ENCODE assay signal across 21 cellular contexts in genomic region chr1:239706245-239706892, GRCh38.
"Had no signal": no experiment of that assay in that cellular context is flagged by ENCODE, and none has a peak within 500 bp of the region (broad histone marks: within the 10 kb centered on the region; RNA-seq: fewer than 3 reads in every experiment).

No MANE protein-coding gene starts in this region.

- DNase-seq: activated CD8-positive, alpha-beta memory T cell treated with anti-CD3 and anti-CD28 coated beads, Interleukin-2, amount 50 U/mL, for 48 hours; activated effector memory CD4-positive, alpha-beta T cell treated with Interleukin-2 at 50 U/mL for 16 hours; activated naive CD4-positive, alpha-beta T cell treated with anti-CD3 and anti-CD28 coated beads, Interleukin-2, amount 10 ng/mL, durations not matched to agents 7 days and 5 days; activated naive CD8-positive, alpha-beta T cell treated with anti-CD3 and anti-CD28 coated beads, Interleukin-2, amount 50 U/mL, for 24 hours; activated T-cell treated with anti-CD3 and anti-CD28 coated beads, Interleukin-2, amount 50 U/mL, for 72 hours; cerebellar nuclear complex; cortex of kidney; heart left ventricle; left ventricle myocardium inferior; midbrain; pancreas; small intestine; stimulated activated CD4-positive, alpha-beta T cell treated with anti-CD3 and anti-CD28 coated beads, Interleukin-2, amount 100 ng/mL, for 48 hours; stimulated activated CD8-positive, alpha-beta memory T cell treated with anti-CD3 and anti-CD28 coated beads, Interleukin-4, amount 100 ng/mL, for 48 hours; stimulated activated naive B cell treated with anti-CD40 and anti-IgM and Interleukin-4, amounts not matched to agents 10 μg/mL and 1 μg/mL and 100 μg/mL, for 72 hours; T-cell; transverse colon; WERI-Rb-1 had no signal

- ATAC-seq: activated naive CD8-positive, alpha-beta T cell treated with anti-CD3 and anti-CD28 coated beads, Interleukin-2, amount 50 U/mL, for 24 hours; activated T-cell treated with anti-CD3 and anti-CD28 coated beads, Interleukin-2, amount 50 U/mL, for 72 hours; heart left ventricle; pancreas; sciatic nerve; stimulated activated naive B cell treated with anti-CD40 and anti-IgM and Interleukin-4, amounts not matched to agents 10 μg/mL and 1 μg/mL and 100 μg/mL, for 72 hours; T-cell had no signal

- H3K36me3 ChIP-seq: heart left ventricle, left ventricle myocardium inferior, pancreas, transverse colon, vagina, WERI-Rb-1 had no signal

- H3K27me3 ChIP-seq: heart left ventricle, pancreas, transverse colon, vagina had no signal

- H3K27me3 Mint-ChIP-seq: activated naive CD4-positive, alpha-beta T cell treated with anti-CD3 and anti-CD28 coated beads, Interleukin-2, amount 10 ng/mL, durations not matched to agents 7 days and 5 days; activated naive CD8-positive, alpha-beta T cell treated with anti-CD3 and anti-CD28 coated beads, Interleukin-2, amount 50 U/mL, for 24 hours; stimulated activated naive B cell treated with anti-CD40 and anti-IgM and Interleukin-4, amounts not matched to agents 10 μg/mL and 1 μg/mL and 100 μg/mL, for 72 hours; T-cell had no signal

- H3K4me3 Mint-ChIP-seq: activated naive CD4-positive, alpha-beta T cell treated with anti-CD3 and anti-CD28 coated beads, Interleukin-2, amount 10 ng/mL, durations not matched to agents 7 days and 5 days; activated naive CD8-positive, alpha-beta T cell treated with anti-CD3 and anti-CD28 coated beads, Interleukin-2, amount 50 U/mL, for 24 hours; activated T-cell treated with anti-CD3 and anti-CD28 coated beads, Interleukin-2, amount 50 U/mL, for 72 hours; nephron; stimulated activated naive B cell treated with anti-CD40 and anti-IgM and Interleukin-4, amounts not matched to agents 10 μg/mL and 1 μg/mL and 100 μg/mL, for 72 hours; T-cell had no signal

- H3K4me1 ChIP-seq: heart left ventricle, left ventricle myocardium inferior, pancreas, transverse colon, vagina had no signal

- H3K9me3 Mint-ChIP-seq: activated naive CD4-positive, alpha-beta T cell treated with anti-CD3 and anti-CD28 coated beads, Interleukin-2, amount 10 ng/mL, durations not matched to agents 7 days and 5 days; stimulated activated naive B cell treated with anti-CD40 and anti-IgM and Interleukin-4, amounts not matched to agents 10 μg/mL and 1 μg/mL and 100 μg/mL, for 72 hours had no signal

- H3K36me3 Mint-ChIP-seq: stimulated activated naive B cell treated with anti-CD40 and anti-IgM and Interleukin-4, amounts not matched to agents 10 μg/mL and 1 μg/mL and 100 μg/mL, for 72 hours had no signal

- H3K4me1 Mint-ChIP-seq: stimulated activated naive B cell treated with anti-CD40 and anti-IgM and Interleukin-4, amounts not matched to agents 10 μg/mL and 1 μg/mL and 100 μg/mL, for 72 hours had no signal

- H3K9me3 ChIP-seq: heart left ventricle, left ventricle myocardium inferior, pancreas, transverse colon, vagina had no signal

- H3K27ac ChIP-seq: heart left ventricle, left ventricle myocardium inferior, pancreas, transverse colon, vagina, WERI-Rb-1 had no signal

- H3K27ac Mint-ChIP-seq: activated naive CD4-positive, alpha-beta T cell treated with anti-CD3 and anti-CD28 coated beads, Interleukin-2, amount 10 ng/mL, durations not matched to agents 7 days and 5 days; activated naive CD8-positive, alpha-beta T cell treated with anti-CD3 and anti-CD28 coated beads, Interleukin-2, amount 50 U/mL, for 24 hours; activated T-cell treated with anti-CD3 and anti-CD28 coated beads, Interleukin-2, amount 50 U/mL, for 72 hours; stimulated activated naive B cell treated with anti-CD40 and anti-IgM and Interleukin-4, amounts not matched to agents 10 μg/mL and 1 μg/mL and 100 μg/mL, for 72 hours had no signal

- H3K4me3 ChIP-seq: heart left ventricle, left ventricle myocardium inferior, pancreas, transverse colon, vagina had no signal
